In the genomic region with DNA sequence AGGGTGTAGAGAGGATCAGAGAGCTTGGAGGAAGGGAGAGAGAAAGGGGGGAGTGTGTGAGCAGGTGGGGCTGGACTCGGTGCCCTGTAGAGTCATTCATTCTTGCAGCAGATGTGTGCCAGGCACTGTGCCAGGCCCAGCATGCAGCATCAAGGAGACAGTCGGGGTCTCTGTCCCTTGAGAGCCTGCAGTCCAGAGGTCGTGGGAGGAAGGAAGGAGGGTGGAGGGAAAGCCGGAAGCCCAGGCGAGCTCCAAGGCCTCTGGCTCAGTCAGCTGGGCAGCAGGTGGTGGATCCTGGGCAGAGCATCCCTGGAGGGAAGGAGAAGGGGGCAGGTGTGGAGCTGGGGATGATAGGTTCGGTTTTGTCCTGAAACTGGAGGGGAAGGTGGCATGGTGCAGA, we compare ENCODE assay signal across 16 cellular contexts. TPM values are rescaled to one million over a fixed set of nuclear protein-coding genes. Genes with fewer than 3 reads are reported as not detected.
DNase-seq lines count a peak whose midpoint lies in the region; ATAC-seq and TF ChIP-seq lines count a peak whose summit lies in the region.
"Had no signal": no experiment of that assay in that cellular context is flagged by ENCODE, and none has a peak within 500 bp of the region (broad histone marks: within the 10 kb centered on the region; RNA-seq: fewer than 3 reads in every experiment).

No MANE protein-coding gene starts in this region.

- H3K27ac ChIP-seq in muscle layer of duodenum (ENCODE audit: low read length) (peak overlapping the region; percentile 76), thyroid gland (peak overlapping the region; percentile 37 to 69 (median 50))

- no peak overlapping the region for H3K4me3 ChIP-seq in muscle layer of duodenum (ENCODE audit: low read depth in 1 of 2, low read length in 2 of 2)
- no peak overlapping the region for H3K4me3 ChIP-seq in thyroid gland (replicated peaks in 1 of 3)

- peak overlapping the region in 1 of 2 donors; percentile 9 for H3K27ac Mint-ChIP-seq in natural killer cell treated with Interleukin-12 subunit alpha and Interleukin-12 subunit beta and Interleukin-15 and Interleukin-18, amount 100 ng/mL, for 72 hours
- H3K27ac Mint-ChIP-seq: CD4-positive, alpha-beta T cell; progenitor cell of endocrine pancreas had no signal

- H3K4me1 Mint-ChIP-seq in natural killer cell treated with Interleukin-12 subunit alpha and Interleukin-12 subunit beta and Interleukin-15 and Interleukin-18, amount 100 ng/mL, for 72 hours (ENCODE audit: low read depth in 2 of 2) = peaks cover 0 to 21% of the 10 kb centered on the region in 2 donors

- no peaks in the 10 kb centered on the region for H3K36me3 Mint-ChIP-seq in natural killer cell treated with Interleukin-12 subunit alpha and Interleukin-12 subunit beta and Interleukin-15 and Interleukin-18, amount 100 ng/mL, for 72 hours

- TF ChIP-seq POLR2A in thyroid gland (IDR thresholded peaks at IDR 0.05) = no peak

- H3K4me1 ChIP-seq in muscle layer of duodenum (ENCODE audit: control insufficient read depth in 1 of 2, insufficient read depth in 2 of 2, low read length in 2 of 2) = peaks cover 31 to 62% of the 10 kb centered on the region in 2 donors
- H3K4me1 ChIP-seq in thyroid gland = peaks cover 57 to 72% of the 10 kb centered on the region in 2 donors

- peaks cover 29 to 37% of the 10 kb centered on the region in 2 donors for H3K27me3 Mint-ChIP-seq in natural killer cell treated with Interleukin-12 subunit alpha and Interleukin-12 subunit beta and Interleukin-15 and Interleukin-18, amount 100 ng/mL, for 72 hours
- H3K27me3 Mint-ChIP-seq: progenitor cell of endocrine pancreas had no signal

- H3K9me3 ChIP-seq in muscle layer of duodenum (ENCODE audit: control insufficient read depth in 1 of 2, low read length in 2 of 2) (no peaks in the 10 kb centered on the region), thyroid gland (no peaks in the 10 kb centered on the region)

- no peaks in the 10 kb centered on the region for H3K36me3 ChIP-seq in muscle layer of duodenum (ENCODE audit: control insufficient read depth in 1 of 2, insufficient read depth in 2 of 2, low read length in 2 of 2)
- no peaks in the 10 kb centered on the region for H3K36me3 ChIP-seq in thyroid gland

- ATAC-seq in natural killer cell treated with Interleukin-12 subunit alpha and Interleukin-12 subunit beta and Interleukin-15 and Interleukin-18, amount 100 ng/mL, for 72 hours = no peak
- ATAC-seq: activated CD4-positive, CD25-positive, alpha-beta regulatory T cell treated with anti-CD3 and anti-CD28 coated beads, Interleukin-2, amount 50 U/mL, for 24 hours; HepG2; SK-N-SH treated with all-trans-retinoic acid at 6 μM for 48 hours had no signal

- H3K27me3 ChIP-seq in muscle layer of duodenum (ENCODE audit: low read depth, low read length) (no peaks in the 10 kb centered on the region), thyroid gland (no peaks in the 10 kb centered on the region)

- 52 to 63% methylated on average over 6 of the region's 6 CpGs for WGBS in thyroid gland, 2 donors

- TF ChIP-seq CTCF in thyroid gland (IDR thresholded peaks at IDR 0.05) = no peak

- no peaks in the 10 kb centered on the region for H3K9me3 Mint-ChIP-seq in natural killer cell treated with Interleukin-12 subunit alpha and Interleukin-12 subunit beta and Interleukin-15 and Interleukin-18, amount 100 ng/mL, for 72 hours
- H3K9me3 Mint-ChIP-seq: CD4-positive, alpha-beta T cell had no signal

- DNase-seq in NCI-H69 (lab: John Stamatoyannopoulos, UW) = peak; percentile 86
- DNase-seq in dermis blood vessel endothelial cell = peak; percentile 31
- no peak for DNase-seq in thyroid gland
- no peak for DNase-seq in natural killer cell treated with Interleukin-12 subunit alpha and Interleukin-12 subunit beta and Interleukin-15 and Interleukin-18, amount 100 ng/mL, for 72 hours (ENCODE audit: low spot score)
- no peak for DNase-seq in NCI-H774 (lab: John Stamatoyannopoulos, UW)
- no peak for DNase-seq in kidney glomerular epithelial cell (lab: John Stamatoyannopoulos, UW)
- DNase-seq in activated CD4-positive, CD25-positive, alpha-beta regulatory T cell treated with anti-CD3 and anti-CD28 coated beads, Interleukin-2, amount 50 U/mL, for 72 hours = no peak
- DNase-seq: activated T-cell treated with anti-CD3 and anti-CD28 coated beads, Interleukin-2, amount 50 U/mL, for 48 hours; CD4-positive, alpha-beta T cell; mammary epithelial cell; NCI-H1417 treated with DMSO at 0.1 percent for 48 hours had no signal

- no peak overlapping the region for H3K4me3 Mint-ChIP-seq in natural killer cell treated with Interleukin-12 subunit alpha and Interleukin-12 subunit beta and Interleukin-15 and Interleukin-18, amount 100 ng/mL, for 72 hours
- H3K4me3 Mint-ChIP-seq: CD4-positive, alpha-beta T cell had no signal

- intact Hi-C loops in thyroid gland (cut with DNase I) = no loop called here

RNA-seq across cellular contexts. Expression of a gene that starts 27.5 kb away (rescaled TPM):
- total RNA-seq in dermis blood vessel endothelial cell (31.1 and 34.2 TPM in 2 replicates), thyroid gland (10 to 100 TPM; 21.8 to 32.3 (median 24.7) TPM)
- 10 to 100 TPM in 1 of 2 donors, 1 to 10 TPM in 1; 1.5 to 20.3 TPM for total RNA-seq in natural killer cell treated with Interleukin-12 subunit alpha and Interleukin-12 subunit beta and Interleukin-15 and Interleukin-18, amount 100 ng/mL, for 72 hours

Comparison
In these comparisons a context has a peak if more than half of its experiments do, and no peak if none do; other contexts are left out.
1. DNase-seq: peak in NCI-H69 (single experiment) and dermis blood vessel endothelial cell (single experiment); none in thyroid gland (0 of 2), natural killer cell treated with Interleukin-12 subunit alpha and Interleukin-12 subunit beta and Interleukin-15 and Interleukin-18, amount 100 ng/mL, for 72 hours (single experiment), NCI-H774 (single experiment), kidney glomerular epithelial cell (single experiment) and activated CD4-positive, CD25-positive, alpha-beta regulatory T cell treated with anti-CD3 and anti-CD28 coated beads, Interleukin-2, amount 50 U/mL, for 72 hours (single experiment).